8 cellular contexts compared by ENCODE assay signal in genomic region chr7:19117081-19117869, GRCh38. TPM values are rescaled to one million over a fixed set of nuclear protein-coding genes. Genes with fewer than 3 reads are reported as not detected.
DNase-seq lines count a peak whose midpoint lies in the region; ATAC-seq and TF ChIP-seq lines count a peak whose summit lies in the region.

TSS of gene TWIST1 (minus strand) at chr7:19117636. CDS start at chr7:19117321, 315 bp downstream.

- no peaks in the 10 kb centered on the region for H3K36me3 Mint-ChIP-seq in activated CD4-positive, alpha-beta memory T cell treated with anti-CD3 and anti-CD28 coated beads for 36 hours

- no peak within 1 kb of the TSS for H3K27ac Mint-ChIP-seq in activated CD4-positive, alpha-beta memory T cell treated with anti-CD3 and anti-CD28 coated beads for 36 hours

- peak within 1 kb of the TSS; percentile 62 for H3K4me3 ChIP-seq in retinal pigment epithelial cell (ENCODE audit: low read length)

- CTCF ChIA-PET in GM10248 (lab: Yijun Ruan, JAX) = interaction anchor here (1.3 to 1.6 kb wide), 2 partner anchors 11 to 765 kb away, joined by 3 read pairs; no protein-coding TSS in a partner anchor
- CTCF ChIA-PET in activated CD4-positive, alpha-beta memory T cell treated with anti-CD3 and anti-CD28 coated beads for 36 hours (lab: Charles Lee) = no interaction called here

- H3K9me3 Mint-ChIP-seq in activated CD4-positive, alpha-beta memory T cell treated with anti-CD3 and anti-CD28 coated beads for 36 hours = no peaks in the 10 kb centered on the region

- POLR2A ChIA-PET in GM10248 (lab: Yijun Ruan, JAX) = no interaction called here
- POLR2A ChIA-PET in activated CD4-positive, alpha-beta memory T cell treated with anti-CD3 and anti-CD28 coated beads for 36 hours (lab: Charles Lee) = no interaction called here

- H3K27me3 Mint-ChIP-seq in activated CD4-positive, alpha-beta memory T cell treated with anti-CD3 and anti-CD28 coated beads for 36 hours = peaks cover 39% of the 10 kb centered on the region

- peak; percentile 43 for DNase-seq in GM10248 (ENCODE audit: extremely low spot score)
- no peak for DNase-seq in activated CD4-positive, alpha-beta memory T cell treated with anti-CD3 and anti-CD28 coated beads for 36 hours
- DNase-seq in Right ventricle myocardium superior = peak; percentile 70
- no peak for DNase-seq in retinal pigment epithelial cell (ENCODE audit: low read depth)

- intact Hi-C loops in activated CD4-positive, alpha-beta memory T cell treated with anti-CD3 and anti-CD28 coated beads for 36 hours (cut with micrococcal nuclease) = loop anchor here (10.0 kb wide), 1 partner anchor 1678 kb away; no protein-coding TSS in a partner anchor
- intact Hi-C loops in Right ventricle myocardium superior (cut with DNase I) = no loop called here

- TF ChIP-seq CTCF in GM10248 (IDR thresholded peaks at IDR 0.05; ENCODE audit: control extremely low read depth, extremely low read depth, low read depth, missing control alignments) (no peak), retinal pigment epithelial cell (conservative IDR thresholded peaks at IDR 0.05; ENCODE audit: low read depth, low read length) (no peak)

- ATAC-seq in HG03520 (IDR thresholded peaks at IDR 0.05; ENCODE audit: unreplicated experiment) (peak; percentile 45), Right ventricle myocardium superior (ENCODE audit: poor library complexity) (peak; percentile 80), GM18520 (IDR thresholded peaks at IDR 0.05; ENCODE audit: unreplicated experiment) (no peak), HG03159 (IDR thresholded peaks at IDR 0.05; ENCODE audit: unreplicated experiment) (no peak), HG03097 (IDR thresholded peaks at IDR 0.05; ENCODE audit: low FRiP score, unreplicated experiment) (no peak)

- H3K4me1 Mint-ChIP-seq in activated CD4-positive, alpha-beta memory T cell treated with anti-CD3 and anti-CD28 coated beads for 36 hours (ENCODE audit: low read depth) = peaks cover 2% of the 10 kb centered on the region

- H3K4me3 Mint-ChIP-seq in activated CD4-positive, alpha-beta memory T cell treated with anti-CD3 and anti-CD28 coated beads for 36 hours = peak within 1 kb of the TSS; percentile 26

RNA-seq across cellular contexts. Expression of gene TWIST1, which starts in this region (rescaled TPM):
- total RNA-seq in activated CD4-positive, alpha-beta memory T cell treated with anti-CD3 and anti-CD28 coated beads for 36 hours = 1 to 10 TPM; 4.1 to 4.6 TPM
- 1.4 TPM for total RNA-seq in Right ventricle myocardium superior

Comparison
In these comparisons a context has a peak if more than half of its experiments do, and no peak if none do; other contexts are left out.
1. DNase-seq: peak in GM10248 (single experiment) and Right ventricle myocardium superior (single experiment); none in activated CD4-positive, alpha-beta memory T cell treated with anti-CD3 and anti-CD28 coated beads for 36 hours (single experiment) and retinal pigment epithelial cell (single experiment).
2. ATAC-seq: peak in HG03520 (single experiment) and Right ventricle myocardium superior (single experiment); none in GM18520 (single experiment), HG03159 (single experiment) and HG03097 (single experiment).